ENCODE assay signal across 21 cellular contexts in the genomic region with DNA sequence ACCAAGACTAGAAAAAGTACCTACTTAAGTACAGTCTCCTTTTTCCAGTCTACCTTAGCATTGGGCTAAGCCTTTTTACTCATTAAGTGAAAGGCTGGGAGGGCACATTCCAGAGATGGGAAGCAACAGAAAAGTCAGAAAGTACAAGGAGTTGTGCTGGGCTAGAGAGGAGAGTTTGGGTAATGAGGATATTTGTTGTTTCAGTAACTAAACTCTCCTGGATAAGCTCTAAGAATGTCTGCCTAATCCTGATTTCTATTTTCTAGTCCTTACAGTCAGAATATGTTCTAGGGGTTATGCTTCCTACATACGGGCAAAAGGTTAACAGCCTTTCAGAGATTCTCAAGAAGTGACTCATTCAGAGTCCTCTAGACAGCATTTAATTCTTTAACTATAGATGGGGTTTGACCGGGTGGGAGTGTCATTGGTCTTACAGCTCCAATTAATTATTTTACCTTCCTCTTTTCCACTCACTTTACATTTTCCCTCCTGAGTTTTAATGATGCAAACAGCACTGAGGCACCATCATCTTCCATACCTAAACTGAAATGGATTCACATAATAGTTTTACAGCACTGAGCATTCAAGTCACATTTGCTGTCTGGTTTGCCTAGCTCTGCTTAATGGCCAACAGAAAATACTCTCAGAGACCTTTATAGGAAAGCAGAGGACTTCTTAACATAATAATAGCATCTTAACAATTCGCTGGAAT. TPM values are rescaled to one million over a fixed set of nuclear protein-coding genes. Genes with fewer than 3 reads are reported as not detected.
A peak's percentile ranks its signal among the peaks of the same experiment; 100 is the strongest.
DNase-seq lines count a peak whose midpoint lies in the region; TF ChIP-seq lines count a peak whose summit lies in the region.
"Had no signal": no experiment of that assay in that cellular context is flagged by ENCODE, and none has a peak within 500 bp of the region (broad histone marks: within the 10 kb centered on the region; RNA-seq: fewer than 3 reads in every experiment).

No MANE protein-coding gene starts in this region.

- peaks cover 11% of the 10 kb centered on the region for H3K4me1 Mint-ChIP-seq in nephron
- no peaks in the 10 kb centered on the region for H3K4me1 Mint-ChIP-seq in T-helper 2 cell treated with Interferon-gamma antibody and Interleukin-4, amounts not matched to agents 5 μg/mL and 100 μg/mL, for 36 hours (ENCODE audit: low read depth)
- H3K4me1 Mint-ChIP-seq: natural killer cell had no signal

- no peaks in the 10 kb centered on the region for H3K36me3 Mint-ChIP-seq in nephron (ENCODE audit: low read depth)
- H3K36me3 Mint-ChIP-seq in T-helper 2 cell treated with Interferon-gamma antibody and Interleukin-4, amounts not matched to agents 5 μg/mL and 100 μg/mL, for 36 hours (ENCODE audit: low read depth): no peaks in the 10 kb centered on the region
- H3K36me3 Mint-ChIP-seq: natural killer cell had no signal

- peaks cover under 1% of the 10 kb centered on the region for H3K9me3 Mint-ChIP-seq in nephron
- H3K9me3 Mint-ChIP-seq in T-helper 2 cell treated with Interferon-gamma antibody and Interleukin-4, amounts not matched to agents 5 μg/mL and 100 μg/mL, for 36 hours: no peaks in the 10 kb centered on the region
- H3K9me3 Mint-ChIP-seq: activated T-helper 1 cell treated with anti-CD3 and anti-CD28 coated beads, Interleukin-12 subunit alpha, Interleukin-12 subunit beta, Interleukin-2, Interleukin-4 antibody, amounts not matched to agents 30 ng/mL and 10 ng/mL and 1 ng/mL, durations not matched to agents 14 hours and 24 hours and 36 hours; natural killer cell had no signal

- H3K4me3 Mint-ChIP-seq in nephron: no peak overlapping the region
- H3K4me3 Mint-ChIP-seq in T-helper 2 cell treated with Interferon-gamma antibody and Interleukin-4, amounts not matched to agents 5 μg/mL and 100 μg/mL, for 36 hours: no peak overlapping the region
- H3K4me3 Mint-ChIP-seq: activated T-helper 1 cell treated with anti-CD3 and anti-CD28 coated beads, Interleukin-12 subunit alpha, Interleukin-12 subunit beta, Interleukin-2, Interleukin-4 antibody, amounts not matched to agents 30 ng/mL and 10 ng/mL and 1 ng/mL, durations not matched to agents 14 hours and 24 hours and 36 hours; natural killer cell had no signal

- peak overlapping the region; percentile 27 to 65 (median 52) for H3K27ac Mint-ChIP-seq in nephron
- H3K27ac Mint-ChIP-seq in T-helper 2 cell treated with Interferon-gamma antibody and Interleukin-4, amounts not matched to agents 5 μg/mL and 100 μg/mL, for 36 hours: no peak overlapping the region
- H3K27ac Mint-ChIP-seq: activated T-helper 1 cell treated with anti-CD3 and anti-CD28 coated beads, Interleukin-12 subunit alpha, Interleukin-12 subunit beta, Interleukin-2, Interleukin-4 antibody, amounts not matched to agents 30 ng/mL and 10 ng/mL and 1 ng/mL, durations not matched to agents 14 hours and 24 hours and 36 hours; natural killer cell had no signal

- POLR2A ChIA-PET in GM10248 (lab: Yijun Ruan, JAX): no interaction called here

- no peaks in the 10 kb centered on the region for H3K36me3 ChIP-seq in vagina
- H3K36me3 ChIP-seq: stomach had no signal

- TF ChIP-seq CTCF in nephron (IDR thresholded peaks at IDR 0.05; ENCODE audit: unreplicated experiment in 3 of 3): no peak
- TF ChIP-seq CTCF in foreskin fibroblast (IDR thresholded peaks at IDR 0.05; ENCODE audit: low read depth, low read length): no peak
- no peak for TF ChIP-seq CTCF in vagina (IDR thresholded peaks at IDR 0.05)
- no peak for TF ChIP-seq CTCF in GM10248 (IDR thresholded peaks at IDR 0.05; ENCODE audit: control extremely low read depth, extremely low read depth, low read depth, missing control alignments)

- DNase-seq in ELF-1 (ENCODE audit: low read depth, low spot score): peak; percentile 39
- DNase-seq in SW480 (ENCODE audit: low spot score): peak; percentile 8
- DNase-seq in fibroblast of the conjunctiva (ENCODE audit: low read depth): peak; percentile 1
- no peak for DNase-seq in foreskin fibroblast
- DNase-seq in vagina (ENCODE audit: extremely low spot score in 2 of 2): no peak
- DNase-seq in GM10248 (ENCODE audit: extremely low spot score): no peak
- DNase-seq in T-helper 2 cell treated with Interferon-gamma antibody and Interleukin-4, amounts not matched to agents 5 μg/mL and 100 μg/mL, for 36 hours (ENCODE audit: low spot score): no peak
- DNase-seq: activated CD4-positive, alpha-beta T cell treated with anti-CD3 and anti-CD28 coated beads, Interleukin-2, amount 50 U/mL, for 1 hour; amygdala; Caco-2; H7; natural killer cell; NCI-H2081 treated with DMSO at 0.1 percent for 48 hours; NCI-H82; Right ventricle myocardium superior; stomach; T-helper 9 cell had no signal

- no peaks in the 10 kb centered on the region for H3K27me3 Mint-ChIP-seq in nephron (ENCODE audit: low read depth)
- H3K27me3 Mint-ChIP-seq in T-helper 2 cell treated with Interferon-gamma antibody and Interleukin-4, amounts not matched to agents 5 μg/mL and 100 μg/mL, for 36 hours (ENCODE audit: low read depth): no peaks in the 10 kb centered on the region

- no peaks in the 10 kb centered on the region for H3K9me3 ChIP-seq in vagina
- H3K9me3 ChIP-seq: Caco-2, stomach had no signal

- no peak overlapping the region for H3K4me3 ChIP-seq in foreskin fibroblast (ENCODE audit: low read depth in 1 of 2, low read length in 2 of 2)
- H3K4me3 ChIP-seq in vagina: no peak overlapping the region
- H3K4me3 ChIP-seq: skin epidermis, stomach had no signal

- H3K27ac ChIP-seq in vagina: no peak overlapping the region
- H3K27ac ChIP-seq: skin epidermis, stomach had no signal

- H3K27me3 ChIP-seq in vagina: no peaks in the 10 kb centered on the region
- H3K27me3 ChIP-seq: stomach had no signal

- intact Hi-C loops in vagina (cut with DNase I): no loop called here

- H3K4me1 ChIP-seq in vagina: no peaks in the 10 kb centered on the region
- H3K4me1 ChIP-seq: stomach had no signal

- CTCF ChIA-PET in GM10248 (lab: Yijun Ruan, JAX): interaction anchor here (1.2 kb wide), 1 partner anchor 28 kb away, joined by 5 read pairs; no protein-coding TSS in a partner anchor

- TF ChIP-seq POLR2A in vagina (IDR thresholded peaks at IDR 0.05): no peak

RNA-seq across cellular contexts. Expression of gene USP26, which starts 42.9 kb away (rescaled TPM):
- total RNA-seq in vagina: not detected
- total RNA-seq: activated T-helper 1 cell treated with anti-CD3 and anti-CD28 coated beads, Interleukin-12 subunit alpha, Interleukin-12 subunit beta, Interleukin-2, Interleukin-4 antibody, amounts not matched to agents 30 ng/mL and 10 ng/mL and 1 ng/mL, durations not matched to agents 14 hours and 24 hours and 36 hours; Caco-2; H7; LHCN-M2; natural killer cell; Right ventricle myocardium superior; stomach had no signal

Comparison
In these comparisons a context has a peak if more than half of its experiments do, and no peak if none do; other contexts are left out.
1. DNase-seq: peak in ELF-1 (single experiment), SW480 (single experiment) and fibroblast of the conjunctiva (single experiment); none in foreskin fibroblast (0 of 2), vagina (0 of 2), GM10248 (single experiment) and T-helper 2 cell treated with Interferon-gamma antibody and Interleukin-4, amounts not matched to agents 5 μg/mL and 100 μg/mL, for 36 hours (single experiment).